ENCODE assay signal across 1 cellular context in the genomic region with DNA sequence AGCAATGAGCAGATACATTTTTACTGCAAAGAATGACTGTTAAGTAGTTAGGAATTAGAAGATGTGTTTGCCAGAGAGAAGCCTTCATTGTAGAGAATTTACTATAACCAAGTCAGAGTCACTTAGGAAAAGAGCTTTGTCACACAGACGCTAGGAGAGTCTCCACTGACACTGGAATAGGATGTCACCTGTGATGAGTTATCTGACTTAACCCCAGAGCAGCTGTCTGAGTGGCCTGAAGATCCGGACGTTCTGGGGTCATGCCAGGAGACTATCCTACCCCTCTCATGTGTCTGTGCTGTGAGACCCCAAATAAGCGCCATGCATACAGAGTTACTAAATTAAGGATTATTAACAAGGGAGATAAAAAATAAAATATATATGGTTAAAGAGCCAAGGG.
TF ChIP-seq lines count a peak whose summit lies in the region.

No MANE protein-coding gene starts in this region.

TF ChIP-seq in HepG2, 621 proteins besides CTCF, POLR2A, EP300 and RAD21:
- TF ChIP-seq, protein P1, sequence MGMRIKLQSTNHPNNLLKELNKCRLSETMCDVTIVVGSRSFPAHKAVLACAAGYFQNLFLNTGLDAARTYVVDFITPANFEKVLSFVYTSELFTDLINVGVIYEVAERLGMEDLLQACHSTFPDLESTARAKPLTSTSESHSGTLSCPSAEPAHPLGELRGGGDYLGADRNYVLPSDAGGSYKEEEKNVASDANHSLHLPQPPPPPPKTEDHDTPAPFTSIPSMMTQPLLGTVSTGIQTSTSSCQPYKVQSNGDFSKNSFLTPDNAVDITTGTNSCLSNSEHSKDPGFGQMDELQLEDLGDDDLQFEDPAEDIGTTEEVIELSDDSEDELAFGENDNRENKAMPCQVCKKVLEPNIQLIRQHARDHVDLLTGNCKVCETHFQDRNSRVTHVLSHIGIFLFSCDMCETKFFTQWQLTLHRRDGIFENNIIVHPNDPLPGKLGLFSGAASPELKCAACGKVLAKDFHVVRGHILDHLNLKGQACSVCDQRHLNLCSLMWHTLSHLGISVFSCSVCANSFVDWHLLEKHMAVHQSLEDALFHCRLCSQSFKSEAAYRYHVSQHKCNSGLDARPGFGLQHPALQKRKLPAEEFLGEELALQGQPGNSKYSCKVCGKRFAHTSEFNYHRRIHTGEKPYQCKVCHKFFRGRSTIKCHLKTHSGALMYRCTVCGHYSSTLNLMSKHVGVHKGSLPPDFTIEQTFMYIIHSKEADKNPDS (CRISPR knock-in tag; IDR thresholded peaks at IDR 0.05): no peak
- TF ChIP-seq CHD4 (IDR thresholded peaks at IDR 0.05; ENCODE audit: borderline replicate concordance, low read length) (no peak), ZNF781 (CRISPR knock-in tag; IDR thresholded peaks at IDR 0.05; ENCODE audit: borderline replicate concordance, not compliant biosample characterization) (no peak), SMAD3 (CRISPR knock-in tag; IDR thresholded peaks at IDR 0.05) (no peak), HOXD1 (CRISPR knock-in tag; IDR thresholded peaks at IDR 0.05) (no peak), ZFY (CRISPR knock-in tag; IDR thresholded peaks at IDR 0.05) (no peak)
TF ChIP-seq in HepG2: peak in this region for 0.
